In genomic region chr9:69253057-69253456, GRCh38 we compare ENCODE assay signal across 17 cellular contexts.
DNase-seq lines count a peak whose midpoint lies in the region; ATAC-seq, FAIRE-seq and TF ChIP-seq lines count a peak whose summit lies in the region.
"Had no signal": no experiment of that assay in that cellular context is flagged by ENCODE, and none has a peak within 500 bp of the region (broad histone marks: within the 10 kb centered on the region; RNA-seq: fewer than 3 reads in every experiment).

No MANE protein-coding gene starts in this region.

- no peaks in the 10 kb centered on the region for H3K27me3 ChIP-seq in right lobe of liver
- H3K27me3 ChIP-seq in HepG2 (ENCODE audit: control insufficient read depth in 1 of 2, insufficient read depth in 2 of 2, low read length in 2 of 2), result no peaks in the 10 kb centered on the region

- no peak overlapping the region for H3K9ac ChIP-seq in HepG2 (ENCODE audit: insufficient read depth, low read depth, low read length)

- no peak overlapping the region for H2AFZ ChIP-seq in HepG2 (ENCODE audit: low read length)

- H3K4me1 ChIP-seq in right lobe of liver (no peaks in the 10 kb centered on the region), HepG2 (ENCODE audit: insufficient read depth, low read length) (no peaks in the 10 kb centered on the region)

- WGBS in right lobe of liver (ENCODE audit: insufficient coverage, low coverage, low lambda C conversion rate, missing lambda C conversion rate), result 65% methylated on average over 4 of the region's 4 CpGs
- WGBS in HepG2 (ENCODE audit: low lambda C conversion rate), result 95% methylated on average over 4 of the region's 4 CpGs

- TF ChIP-seq POLR2A in right lobe of liver (IDR thresholded peaks at IDR 0.05) (no peak), HepG2 (IDR thresholded peaks at IDR 0.05; ENCODE audit: insufficient read depth in 1 of 2, low read depth in 2 of 2, low read length in 2 of 2) (no peak), erythroblast (IDR thresholded peaks at IDR 0.05; ENCODE audit: low read length) (no peak)

- H3K4me2 ChIP-seq in HepG2 (ENCODE audit: low read depth, low read length), result no peak overlapping the region

- TF ChIP-seq RAD21 in HepG2 (CRISPR knock-in tag; IDR thresholded peaks at IDR 0.05), result no peak

- H4K20me1 ChIP-seq in HepG2 (ENCODE audit: insufficient read depth, low read length), result peaks cover 9% of the 10 kb centered on the region; the same call in 1 of the 2 replicates

- no peak overlapping the region for H3K4me3 ChIP-seq in right lobe of liver
- no peak overlapping the region for H3K4me3 ChIP-seq in HepG2 (replicated peaks in 1 of 3; ENCODE audit: insufficient read depth in 1 of 3, low read depth in 2 of 3, low read length in 3 of 3)
- H3K4me3 ChIP-seq in choroid plexus epithelial cell (ENCODE audit: low read depth, low read length), result no peak overlapping the region

- H3K79me2 ChIP-seq in HepG2 (ENCODE audit: insufficient read depth, low read length), result no peaks in the 10 kb centered on the region

- TF ChIP-seq CTCF in right lobe of liver (IDR thresholded peaks at IDR 0.05) (no peak), HepG2 (CRISPR knock-in tag; IDR thresholded peaks at IDR 0.05) (no peak), choroid plexus epithelial cell (conservative IDR thresholded peaks at IDR 0.05; ENCODE audit: low read depth, low read length) (no peak)

- ATAC-seq in right lobe of liver (peak; percentile 36 to 67 (median 40)), HepG2 (no peak), GM21526 (IDR thresholded peaks at IDR 0.05; ENCODE audit: low FRiP score, unreplicated experiment) (no peak)
- ATAC-seq: activated CD8-positive, alpha-beta T cell treated with anti-CD3 and anti-CD28 coated beads for 36 hours; stimulated activated memory B cell treated with anti-CD40 and anti-IgM and Interleukin-4, amounts not matched to agents 10 μg/mL and 1 μg/mL and 100 μg/mL, for 72 hours had no signal

- H3K36me3 ChIP-seq in right lobe of liver (peaks cover 9 to 76% (median 35%) of the 10 kb centered on the region in 4 donors), HepG2 (replicated peaks in 1 of 2; ENCODE audit: control insufficient read depth in 1 of 2, insufficient read depth in 2 of 2, low read length in 2 of 2) (peaks cover 36 to 73% of the 10 kb centered on the region in 2 experiments)

- TF ChIP-seq EP300 in HepG2 (IDR thresholded peaks at IDR 0.05; ENCODE audit: low read depth in 2 of 2, low read length in 2 of 2) (no peak), HepG2 (CRISPR knock-in tag; IDR thresholded peaks at IDR 0.05; ENCODE audit: borderline replicate concordance) (no peak)

- DNase-seq in right lobe of liver, result no peak
- no peak for DNase-seq in HepG2 (ENCODE audit: low spot score)
- peak; percentile 23 for DNase-seq in choroid plexus epithelial cell (ENCODE audit: low read depth)
- peak; percentile 54 for DNase-seq in iris pigment epithelial cell (ENCODE audit: low read depth)
- no peak for DNase-seq in Ammon's horn (ENCODE audit: low spot score)
- no peak for DNase-seq in erythroblast (lab: John Stamatoyannopoulos, UW)
- no peak for DNase-seq in GM19239 (ENCODE audit: insufficient read length, low spot score)
- DNase-seq: activated CD8-positive, alpha-beta T cell treated with anti-CD3 and anti-CD28 coated beads for 36 hours; activated T-cell treated with anti-CD3 and anti-CD28 coated beads, Interleukin-2, amount 50 U/mL, for 48 hours; CD8-positive, alpha-beta memory T cell; effector CD8-positive, alpha-beta T cell; glutamatergic neuron; nephron progenitor cell; WERI-Rb-1 had no signal

- CTCF ChIA-PET in HepG2 (lab: Yijun Ruan, JAX; ENCODE audit: low intra/inter-chr PET ratio, low total read pairs), result no interaction called here

- intact Hi-C loops in right lobe of liver (cut with DNase I) (no loop called here), HepG2 (cut with micrococcal nuclease; ENCODE audit: unreplicated experiment) (no loop called here)

- H3K9me3 ChIP-seq in right lobe of liver, result no peaks in the 10 kb centered on the region
- no peaks in the 10 kb centered on the region for H3K9me3 ChIP-seq in HepG2 (ENCODE audit: low read length)

- no TSS peak for BruUV-seq in HepG2 (replicated peaks; lab: Mats Ljungman, UMichigan)

- H3K27ac ChIP-seq in right lobe of liver, result peak overlapping the region in 1 of 3 donors; percentile 8
- H3K27ac ChIP-seq in HepG2 (ENCODE audit: extremely low read length, insufficient read depth, low read length), result no peak overlapping the region
- H3K27ac ChIP-seq: WERI-Rb-1 had no signal

- in situ Hi-C loops in HepG2 (cut with HindIII; ENCODE audit: extremely low pct_ligation_motif_present, low pct_unique_long_range_greater_than_20kb), result no loop called here

- FAIRE-seq in HepG2 (lab: Jason Lieb, UNC) (no peak), GM19239 (lab: Jason Lieb, UNC) (no peak)
- FAIRE-seq: A204.1 had no signal

- POLR2A ChIA-PET in HepG2 (lab: Yijun Ruan, JAX), result no interaction called here

TF ChIP-seq in HepG2, 621 proteins besides CTCF, POLR2A, EP300 and RAD21:
- TF ChIP-seq CBX1 (IDR thresholded peaks at IDR 0.05; ENCODE audit: low read depth), result no peak
- no peak for TF ChIP-seq XBP1 (CRISPR knock-in tag; IDR thresholded peaks at IDR 0.05)
- TF ChIP-seq SNAPC5 (CRISPR knock-in tag; IDR thresholded peaks at IDR 0.05; ENCODE audit: borderline replicate concordance), result no peak
TF ChIP-seq in HepG2: peak in this region for 0.

Comparison
In these comparisons a context has a peak if more than half of its experiments do, and no peak if none do; other contexts are left out.
1. ATAC-seq: peak in right lobe of liver (4 of 4); none in HepG2 (single experiment) and GM21526 (single experiment).
2. DNase-seq: peak in choroid plexus epithelial cell (single experiment) and iris pigment epithelial cell (single experiment); none in right lobe of liver (0 of 3), HepG2 (single experiment), Ammon's horn (single experiment), erythroblast (0 of 2) and GM19239 (single experiment).